Comparison of ENCODE assay signal across 25 cellular contexts in genomic region chr1:171814692-171815091, GRCh38. TPM values are rescaled to one million over a fixed set of nuclear protein-coding genes. Genes with fewer than 3 reads are reported as not detected.
A peak's percentile ranks its signal among the peaks of the same experiment; 100 is the strongest.
DNase-seq lines count a peak whose midpoint lies in the region; ATAC-seq and TF ChIP-seq lines count a peak whose summit lies in the region.
"Had no signal": no experiment of that assay in that cellular context is flagged by ENCODE, and none has a peak within 500 bp of the region (broad histone marks: within the 10 kb centered on the region; RNA-seq: fewer than 3 reads in every experiment).

No MANE protein-coding gene starts in this region.

- peak overlapping the region; percentile 45 for H3K27ac Mint-ChIP-seq in activated CD4-positive, alpha-beta T cell treated with anti-CD3 and anti-CD28 coated beads, Interleukin-2, amount 10 ng/mL, durations not matched to agents 24 days and 14 days
- no peak overlapping the region for H3K27ac Mint-ChIP-seq in activated CD8-positive, alpha-beta memory T cell treated with anti-CD3 and anti-CD28 coated beads, Interleukin-2, amount 10 ng/mL, durations not matched to agents 7 days and 5 days
- H3K27ac Mint-ChIP-seq: activated CD4-positive, alpha-beta memory T cell treated with anti-CD3 and anti-CD28 coated beads for 36 hours; CD14-positive monocyte; effector memory CD8-positive, alpha-beta T cell; HFFc6; IgD-negative memory B cell; naive B cell had no signal

- peaks cover 18% of the 10 kb centered on the region for H3K4me1 Mint-ChIP-seq in activated CD4-positive, alpha-beta T cell treated with anti-CD3 and anti-CD28 coated beads, Interleukin-2, amount 10 ng/mL, durations not matched to agents 24 days and 14 days
- peaks cover 21% of the 10 kb centered on the region for H3K4me1 Mint-ChIP-seq in activated CD8-positive, alpha-beta memory T cell treated with anti-CD3 and anti-CD28 coated beads, Interleukin-2, amount 10 ng/mL, durations not matched to agents 7 days and 5 days
- H3K4me1 Mint-ChIP-seq: IgD-negative memory B cell, naive B cell had no signal

- H3K36me3 Mint-ChIP-seq in activated CD4-positive, alpha-beta T cell treated with anti-CD3 and anti-CD28 coated beads, Interleukin-2, amount 10 ng/mL, durations not matched to agents 24 days and 14 days (ENCODE audit: low read depth) = no peaks in the 10 kb centered on the region
- no peaks in the 10 kb centered on the region for H3K36me3 Mint-ChIP-seq in activated CD8-positive, alpha-beta memory T cell treated with anti-CD3 and anti-CD28 coated beads, Interleukin-2, amount 10 ng/mL, durations not matched to agents 7 days and 5 days
- H3K36me3 Mint-ChIP-seq: activated CD4-positive, alpha-beta memory T cell treated with anti-CD3 and anti-CD28 coated beads for 36 hours; CD14-positive monocyte had no signal

- intact Hi-C loops in activated CD4-positive, alpha-beta T cell treated with anti-CD3 and anti-CD28 coated beads, Interleukin-2, amount 10 ng/mL, durations not matched to agents 24 days and 14 days (cut with micrococcal nuclease) = loop anchor here (10.0 kb wide), 1 partner anchor 460 kb away; no protein-coding TSS in a partner anchor

- no peaks in the 10 kb centered on the region for H3K9me3 Mint-ChIP-seq in activated CD4-positive, alpha-beta T cell treated with anti-CD3 and anti-CD28 coated beads, Interleukin-2, amount 10 ng/mL, durations not matched to agents 24 days and 14 days
- H3K9me3 Mint-ChIP-seq in activated CD8-positive, alpha-beta memory T cell treated with anti-CD3 and anti-CD28 coated beads, Interleukin-2, amount 10 ng/mL, durations not matched to agents 7 days and 5 days (ENCODE audit: low read depth) = no peaks in the 10 kb centered on the region
- H3K9me3 Mint-ChIP-seq: activated CD4-positive, alpha-beta memory T cell treated with anti-CD3 and anti-CD28 coated beads for 36 hours; effector memory CD8-positive, alpha-beta T cell; HFFc6; IgD-negative memory B cell; naive B cell had no signal

- TF ChIP-seq CTCF in fibroblast of mammary gland (conservative IDR thresholded peaks at IDR 0.05; ENCODE audit: control insufficient read depth, insufficient read depth, low read depth, low read length) = no peak

- no peak overlapping the region for H3K4me3 Mint-ChIP-seq in activated CD4-positive, alpha-beta T cell treated with anti-CD3 and anti-CD28 coated beads, Interleukin-2, amount 10 ng/mL, durations not matched to agents 24 days and 14 days
- H3K4me3 Mint-ChIP-seq in activated CD8-positive, alpha-beta memory T cell treated with anti-CD3 and anti-CD28 coated beads, Interleukin-2, amount 10 ng/mL, durations not matched to agents 7 days and 5 days = no peak overlapping the region
- H3K4me3 Mint-ChIP-seq: activated CD4-positive, alpha-beta memory T cell treated with anti-CD3 and anti-CD28 coated beads for 36 hours; CD14-positive monocyte; effector memory CD8-positive, alpha-beta T cell; HFFc6; IgD-negative memory B cell; naive B cell had no signal

- no peak for DNase-seq in activated CD4-positive, alpha-beta T cell treated with anti-CD3 and anti-CD28 coated beads, Interleukin-2, amount 10 ng/mL, durations not matched to agents 24 days and 14 days
- DNase-seq in activated CD4-positive, alpha-beta T cell treated with anti-CD3 and anti-CD28 coated beads, Interleukin-2, amount 50 U/mL, for 48 hours = no peak
- DNase-seq in RPMI7951 (ENCODE audit: low read depth) = peak; percentile 86
- DNase-seq in fibroblast of mammary gland (ENCODE audit: low read depth) = peak; percentile 83
- no peak for DNase-seq in activated T-cell treated with anti-CD3 and anti-CD28 coated beads, Interleukin-2, amount 50 U/mL, for 1 hour
- DNase-seq in activated CD8-positive, alpha-beta memory T cell treated with anti-CD3 and anti-CD28 coated beads, Interleukin-2, amount 10 ng/mL, durations not matched to agents 7 days and 5 days = no peak
- DNase-seq: 8988T; activated CD4-positive, alpha-beta memory T cell treated with anti-CD3 and anti-CD28 coated beads for 36 hours; activated naive CD4-positive, alpha-beta T cell treated with Interleukin-2 at 50 U/mL for 16 hours; effector memory CD8-positive, alpha-beta T cell; foreskin keratinocyte; HFFc6; lower lobe of right lung; MV-4-11; naive B cell; NCI-H2029; pancreas; right lobe of liver; stimulated activated naive CD8-positive, alpha-beta T cell treated with anti-CD3 and anti-CD28 coated beads, Interleukin-15, Interleukin-2, amounts not matched to agents 100 U/mL and 50 U/mL, for 24 hours; trophoblast cell had no signal

- H3K4me3 ChIP-seq in fibroblast of mammary gland (ENCODE audit: control insufficient read depth, low read depth, low read length) = no peak overlapping the region
- H3K4me3 ChIP-seq: hepatocyte, lower lobe of right lung, pancreas, right lobe of liver had no signal

- ATAC-seq in GM19463 (IDR thresholded peaks at IDR 0.05; ENCODE audit: unreplicated experiment) = no peak
- ATAC-seq in HG03571 (IDR thresholded peaks at IDR 0.05; ENCODE audit: unreplicated experiment) = no peak
- no peak for ATAC-seq in activated CD8-positive, alpha-beta memory T cell treated with anti-CD3 and anti-CD28 coated beads, Interleukin-2, amount 10 ng/mL, durations not matched to agents 7 days and 5 days
- ATAC-seq: effector memory CD8-positive, alpha-beta T cell; foreskin keratinocyte; lower lobe of right lung; pancreas; right lobe of liver; stimulated activated naive CD8-positive, alpha-beta T cell treated with anti-CD3 and anti-CD28 coated beads, Interleukin-15, Interleukin-2, amounts not matched to agents 100 U/mL and 50 U/mL, for 24 hours had no signal

- CTCF ChIA-PET in activated CD8-positive, alpha-beta memory T cell treated with anti-CD3 and anti-CD28 coated beads, Interleukin-2, amount 10 ng/mL, durations not matched to agents 7 days and 5 days (lab: Charles Lee) = no interaction called here

- no peaks in the 10 kb centered on the region for H3K27me3 Mint-ChIP-seq in activated CD4-positive, alpha-beta T cell treated with anti-CD3 and anti-CD28 coated beads, Interleukin-2, amount 10 ng/mL, durations not matched to agents 24 days and 14 days
- no peaks in the 10 kb centered on the region for H3K27me3 Mint-ChIP-seq in activated CD8-positive, alpha-beta memory T cell treated with anti-CD3 and anti-CD28 coated beads, Interleukin-2, amount 10 ng/mL, durations not matched to agents 7 days and 5 days
- H3K27me3 Mint-ChIP-seq: activated CD4-positive, alpha-beta memory T cell treated with anti-CD3 and anti-CD28 coated beads for 36 hours; IgD-negative memory B cell; naive B cell had no signal

RNA-seq across cellular contexts. Expression of gene DNM3, which starts 26.6 kb away (rescaled TPM):
- 0.42 and 0.45 TPM in 2 replicates for total RNA-seq in activated CD4-positive, alpha-beta T cell treated with anti-CD3 and anti-CD28 coated beads, Interleukin-2, amount 10 ng/mL, durations not matched to agents 24 days and 14 days
- 1.7 and 4.1 TPM in 2 replicates for total RNA-seq in RPMI7951 (2014; rRNA removed; shearing (Covaris generic))
- total RNA-seq in activated CD8-positive, alpha-beta memory T cell treated with anti-CD3 and anti-CD28 coated beads, Interleukin-2, amount 10 ng/mL, durations not matched to agents 7 days and 5 days = 1 to 10 TPM; 1.7 to 2.2 TPM

RNA-seq across cellular contexts. Expression of gene METTL13, which starts 33.2 kb away (rescaled TPM):
- 56.1 and 57.8 TPM in 2 replicates for total RNA-seq in activated CD4-positive, alpha-beta T cell treated with anti-CD3 and anti-CD28 coated beads, Interleukin-2, amount 10 ng/mL, durations not matched to agents 24 days and 14 days
- total RNA-seq in RPMI7951 (2014; rRNA removed; shearing (Covaris generic)) = 16.7 and 22.0 TPM in 2 replicates
- total RNA-seq in activated CD8-positive, alpha-beta memory T cell treated with anti-CD3 and anti-CD28 coated beads, Interleukin-2, amount 10 ng/mL, durations not matched to agents 7 days and 5 days = 10 to 100 TPM; 47.0 to 56.4 TPM

Comparison
In these comparisons a context has a peak if more than half of its experiments do, and no peak if none do; other contexts are left out.
1. DNase-seq: peak in RPMI7951 (single experiment) and fibroblast of mammary gland (single experiment); none in activated CD4-positive, alpha-beta T cell treated with anti-CD3 and anti-CD28 coated beads, Interleukin-2, amount 10 ng/mL, durations not matched to agents 24 days and 14 days (single experiment), activated CD4-positive, alpha-beta T cell treated with anti-CD3 and anti-CD28 coated beads, Interleukin-2, amount 50 U/mL, for 48 hours (0 of 2), activated T-cell treated with anti-CD3 and anti-CD28 coated beads, Interleukin-2, amount 50 U/mL, for 1 hour (single experiment) and activated CD8-positive, alpha-beta memory T cell treated with anti-CD3 and anti-CD28 coated beads, Interleukin-2, amount 10 ng/mL, durations not matched to agents 7 days and 5 days (single experiment).